20 cellular contexts compared by ENCODE assay signal in the genomic region with DNA sequence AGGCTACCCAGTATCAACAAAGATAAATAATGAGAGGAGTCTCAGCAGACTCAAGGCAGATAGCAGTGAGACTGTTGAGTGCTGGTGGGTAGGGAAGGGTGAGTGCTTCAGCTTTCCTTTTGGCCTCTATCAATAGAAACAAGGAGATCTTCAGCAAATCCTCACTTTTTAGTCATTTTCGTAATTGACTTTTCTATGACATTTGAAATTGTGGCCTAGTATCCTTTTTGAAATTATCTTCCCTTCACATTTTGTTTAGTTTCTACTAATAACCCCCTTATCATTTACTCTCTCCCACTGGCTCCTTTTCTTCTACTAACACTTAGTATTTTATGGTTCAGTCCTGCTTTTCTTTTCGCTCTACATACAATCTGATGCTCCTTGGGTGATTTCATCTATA. TPM values are rescaled to one million over a fixed set of nuclear protein-coding genes. Genes with fewer than 3 reads are reported as not detected.
DNase-seq lines count a peak whose midpoint lies in the region; ATAC-seq, FAIRE-seq and TF ChIP-seq lines count a peak whose summit lies in the region.
"Had no signal": no experiment of that assay in that cellular context is flagged by ENCODE, and none has a peak within 500 bp of the region (broad histone marks: within the 10 kb centered on the region; RNA-seq: fewer than 3 reads in every experiment).

No MANE protein-coding gene starts in this region.

- DNase-seq in CD4-positive, CD25-positive, alpha-beta regulatory T cell, result no peak
- DNase-seq in GM12892 (ENCODE audit: insufficient read length) (no peak), T-helper 17 cell (no peak), G401 (ENCODE audit: low spot score) (no peak), right atrium auricular region (ENCODE audit: low spot score) (no peak)
- DNase-seq: Caco-2; CD8-positive, alpha-beta memory T cell; DND-41; GF-D8; GOT3; H9; HFFc6; IMR-90; KG1 had no signal

- H3K4me1 Mint-ChIP-seq in CD4-positive, CD25-positive, alpha-beta regulatory T cell, result peaks cover 0 to 16% (median under 1%) of the 10 kb centered on the region in 4 donors
- peaks cover 6% of the 10 kb centered on the region for H3K4me1 Mint-ChIP-seq in T-helper 17 cell
- no peaks in the 10 kb centered on the region for H3K4me1 Mint-ChIP-seq in dendritic cell treated with granulocyte-macrophage colony-stimulating factor and Interleukin-4, amounts not matched to agents 40 ng/mL and 50 ng/mL, for 4 days (ENCODE audit: low read depth)
- H3K4me1 Mint-ChIP-seq: H9 had no signal

- ATAC-seq in CD4-positive, CD25-positive, alpha-beta regulatory T cell (ENCODE audit: low read depth in 2 of 2), result no peak
- no peak for ATAC-seq in T-helper 17 cell
- no peak for ATAC-seq in HG03457 (IDR thresholded peaks at IDR 0.05; ENCODE audit: unreplicated experiment)
- no peak for ATAC-seq in HG03469 (IDR thresholded peaks at IDR 0.05; ENCODE audit: unreplicated experiment)
- ATAC-seq: A549 had no signal

- intact Hi-C loops in dendritic cell treated with granulocyte-macrophage colony-stimulating factor and Interleukin-4, amounts not matched to agents 40 ng/mL and 50 ng/mL, for 4 days (cut with micrococcal nuclease), result no loop called here

- no peak overlapping the region for H3K4me3 ChIP-seq in CD4-positive, CD25-positive, alpha-beta regulatory T cell (ENCODE audit: low read depth, low read length)
- no peak overlapping the region for H3K4me3 ChIP-seq in right atrium auricular region
- H3K4me3 ChIP-seq: A549 had no signal

- FAIRE-seq in GM12892 (lab: Jason Lieb, UNC), result peak; percentile 17
- FAIRE-seq: A549, GM19239 had no signal

- H3K36me3 Mint-ChIP-seq in CD4-positive, CD25-positive, alpha-beta regulatory T cell, result peaks cover 50% of the 10 kb centered on the region
- peaks cover 11% of the 10 kb centered on the region for H3K36me3 Mint-ChIP-seq in T-helper 17 cell (ENCODE audit: low read depth)
- H3K36me3 Mint-ChIP-seq in dendritic cell treated with granulocyte-macrophage colony-stimulating factor and Interleukin-4, amounts not matched to agents 40 ng/mL and 50 ng/mL, for 4 days (ENCODE audit: low read depth), result peaks cover 75% of the 10 kb centered on the region

- no peak for TF ChIP-seq POLR2A in GM12892 (IDR thresholded peaks at IDR 0.05; ENCODE audit: low read depth, low read length)

- H3K9me3 ChIP-seq in CD4-positive, CD25-positive, alpha-beta regulatory T cell (ENCODE audit: control insufficient read depth in 2 of 2, low read length in 2 of 2), result no peaks in the 10 kb centered on the region
- H3K9me3 ChIP-seq in T-helper 17 cell (ENCODE audit: control insufficient read depth, low read length, poor library complexity, severe bottlenecking) (no peaks in the 10 kb centered on the region), right atrium auricular region (no peaks in the 10 kb centered on the region)
- H3K9me3 ChIP-seq: A549, Caco-2 had no signal

- no peak for TF ChIP-seq CTCF in right atrium auricular region (IDR thresholded peaks at IDR 0.05)

- H3K36me3 ChIP-seq in CD4-positive, CD25-positive, alpha-beta regulatory T cell (ENCODE audit: control insufficient read depth, insufficient read depth, low read length), result peaks cover 40% of the 10 kb centered on the region
- H3K36me3 ChIP-seq in right atrium auricular region, result peaks cover 21% of the 10 kb centered on the region

- no peaks in the 10 kb centered on the region for H3K27me3 Mint-ChIP-seq in CD4-positive, CD25-positive, alpha-beta regulatory T cell
- H3K27me3 Mint-ChIP-seq in T-helper 17 cell, result no peaks in the 10 kb centered on the region
- no peaks in the 10 kb centered on the region for H3K27me3 Mint-ChIP-seq in dendritic cell treated with granulocyte-macrophage colony-stimulating factor and Interleukin-4, amounts not matched to agents 40 ng/mL and 50 ng/mL, for 4 days
- H3K27me3 Mint-ChIP-seq: CD8-positive, alpha-beta memory T cell had no signal

- no peak overlapping the region for H3K4me3 Mint-ChIP-seq in CD4-positive, CD25-positive, alpha-beta regulatory T cell
- H3K4me3 Mint-ChIP-seq in T-helper 17 cell, result no peak overlapping the region
- H3K4me3 Mint-ChIP-seq in dendritic cell treated with granulocyte-macrophage colony-stimulating factor and Interleukin-4, amounts not matched to agents 40 ng/mL and 50 ng/mL, for 4 days, result no peak overlapping the region
- H3K4me3 Mint-ChIP-seq: CD14-positive monocyte; CD8-positive, alpha-beta memory T cell; H9; HFFc6 had no signal

- peak overlapping the region in 2 of 3 donors; percentile 11 to 80 for H3K27ac Mint-ChIP-seq in CD4-positive, CD25-positive, alpha-beta regulatory T cell
- H3K27ac Mint-ChIP-seq in T-helper 17 cell, result peak overlapping the region; percentile 46
- H3K27ac Mint-ChIP-seq in dendritic cell treated with granulocyte-macrophage colony-stimulating factor and Interleukin-4, amounts not matched to agents 40 ng/mL and 50 ng/mL, for 4 days, result peak overlapping the region; percentile 5

- H3K9me3 Mint-ChIP-seq in CD4-positive, CD25-positive, alpha-beta regulatory T cell, result no peaks in the 10 kb centered on the region
- H3K9me3 Mint-ChIP-seq in dendritic cell treated with granulocyte-macrophage colony-stimulating factor and Interleukin-4, amounts not matched to agents 40 ng/mL and 50 ng/mL, for 4 days, result no peaks in the 10 kb centered on the region
- H3K9me3 Mint-ChIP-seq: CD8-positive, alpha-beta memory T cell; H9; HFFc6 had no signal

- no peaks in the 10 kb centered on the region for H3K27me3 ChIP-seq in CD4-positive, CD25-positive, alpha-beta regulatory T cell (ENCODE audit: control insufficient read depth, insufficient read depth, low read length)
- H3K27me3 ChIP-seq in right atrium auricular region, result no peaks in the 10 kb centered on the region

- in situ Hi-C loops in G401 (cut with HindIII; ENCODE audit: low sequenced_read_pairs), result no loop called here

- no peak overlapping the region for H3K27ac ChIP-seq in CD4-positive, CD25-positive, alpha-beta regulatory T cell (ENCODE audit: insufficient read depth, low read length, poor library complexity, severe bottlenecking)
- H3K27ac ChIP-seq in right atrium auricular region, result no peak overlapping the region
- H3K27ac ChIP-seq: A549 had no signal

- H3K4me1 ChIP-seq in CD4-positive, CD25-positive, alpha-beta regulatory T cell (ENCODE audit: control insufficient read depth, insufficient read depth, low read length, poor library complexity, severe bottlenecking), result no peaks in the 10 kb centered on the region
- no peaks in the 10 kb centered on the region for H3K4me1 ChIP-seq in right atrium auricular region
- H3K4me1 ChIP-seq: A549, Caco-2 had no signal

RNA-seq across cellular contexts. Expression of a gene that starts 44.9 kb away (rescaled TPM):
- 13.5 TPM for total RNA-seq in CD4-positive, CD25-positive, alpha-beta regulatory T cell
- polyA plus RNA-seq in CD4-positive, CD25-positive, alpha-beta regulatory T cell, result 10 to 100 TPM in 3 of 4 donors, 1 to 10 TPM in 1; 9.3 to 11.7 (median 10.9) TPM
- polyA plus RNA-seq in GM12892 (2012; ENCODE audit: missing spikeins), result 5.5 TPM
- total RNA-seq in T-helper 17 cell (10 to 100 TPM; 15.2 to 16.8 TPM), right atrium auricular region (1 to 10 TPM; 4.8 to 6.2 TPM)
- total RNA-seq in G401 (2014; rRNA removed; shearing (Covaris generic)), result 22.3 and 30.0 TPM in 2 replicates
